ENCODE assay signal across 1 cellular context in genomic region chr4:2469192-2469984, GRCh38.
A peak's percentile ranks its signal among the peaks of the same experiment; 100 is the strongest.
TF ChIP-seq lines count a peak whose summit lies in the region.

No MANE protein-coding gene starts in this region.

TF ChIP-seq in HEK293, 187 proteins besides CTCF, POLR2A, EP300 and RAD21 (continued from another document):
- peak; percentile 3; the same call in 1 of the 2 replicates for TF ChIP-seq ELK4 (IDR thresholded peaks at IDR 0.05; ENCODE audit: borderline replicate concordance, low read depth, low read length)
- TF ChIP-seq ZNF354C (tag by site-specific recombination; IDR thresholded peaks at IDR 0.05; ENCODE audit: borderline replicate concordance, low read depth), result no peak
